In genomic region chr11:63849691-63850090, GRCh38 we compare ENCODE assay signal across 26 cellular contexts. TPM values are rescaled to one million over a fixed set of nuclear protein-coding genes. Genes with fewer than 3 reads are reported as not detected.
A peak's percentile ranks its signal among the peaks of the same experiment; 100 is the strongest.
DNase-seq lines count a peak whose midpoint lies in the region; ATAC-seq and TF ChIP-seq lines count a peak whose summit lies in the region.
"Had no signal": no experiment of that assay in that cellular context is flagged by ENCODE, and none has a peak within 500 bp of the region (broad histone marks: within the 10 kb centered on the region; RNA-seq: fewer than 3 reads in every experiment).

No MANE protein-coding gene starts in this region.

- H3K9me3 ChIP-seq in prostate gland: no peaks in the 10 kb centered on the region
- H3K9me3 ChIP-seq: HAP-1 had no signal

- no peak for ATAC-seq in HG03521 (IDR thresholded peaks at IDR 0.05; ENCODE audit: unreplicated experiment)
- ATAC-seq: K562, left lobe of liver, SK-N-SH treated with all-trans-retinoic acid at 6 μM for 48 hours had no signal

- no peaks in the 10 kb centered on the region for H3K9me3 Mint-ChIP-seq in activated T-cell treated with anti-CD3 and anti-CD28 coated beads, Interleukin-2, amount 50 U/mL, for 24 hours
- no peaks in the 10 kb centered on the region for H3K9me3 Mint-ChIP-seq in IgD-negative memory B cell

- DNase-seq in activated T-cell treated with anti-CD3 and anti-CD28 coated beads, Interleukin-2, amount 50 U/mL, for 24 hours: no peak
- DNase-seq in activated T-cell treated with anti-CD3 and anti-CD28 coated beads, Interleukin-2, amount 50 U/mL, for 48 hours: no peak
- no peak for DNase-seq in prostate gland (ENCODE audit: low spot score)
- no peak for DNase-seq in DMS153 treated with DMSO at 0.1 percent for 48 hours (lab: John Stamatoyannopoulos, UW; ENCODE audit: unreplicated experiment)
- DNase-seq in Kasumi-1 (lab: John Stamatoyannopoulos, UW): no peak
- DNase-seq: ACHN; activated CD4-positive, alpha-beta T cell treated with anti-CD3 and anti-CD28 coated beads for 1 hour; activated CD8-positive, alpha-beta memory T cell treated with anti-CD3 and anti-CD28 coated beads, Interleukin-2, amount 50 U/mL, for 48 hours; activated gamma-delta T cell treated with Interleukin-2 at 50 U/mL for 16 hours; anterior cingulate cortex; C1 segment of cervical spinal cord; central memory CD4-positive, alpha-beta T cell; DMS153; erythroblast; foreskin fibroblast; NCI-H146; NCI-H69; nephron progenitor cell; RPMI8226 had no signal

- peaks cover 76% of the 10 kb centered on the region for H3K4me1 Mint-ChIP-seq in activated T-cell treated with anti-CD3 and anti-CD28 coated beads, Interleukin-2, amount 50 U/mL, for 24 hours (ENCODE audit: low read depth)
- H3K4me1 Mint-ChIP-seq in IgD-negative memory B cell: peaks cover 24 to 45% (median 31%) of the 10 kb centered on the region in 3 donors

- H3K4me3 Mint-ChIP-seq in activated T-cell treated with anti-CD3 and anti-CD28 coated beads, Interleukin-2, amount 50 U/mL, for 24 hours: no peak overlapping the region
- H3K4me3 Mint-ChIP-seq in IgD-negative memory B cell: peak overlapping the region in 3 of 4 donors; percentile 37 to 47 (median 38)
- H3K4me3 Mint-ChIP-seq: nephron progenitor cell had no signal

- H3K4me3 ChIP-seq in prostate gland: no peak overlapping the region
- H3K4me3 ChIP-seq: HAP-1, K562 had no signal

- intact Hi-C loops in prostate gland (cut with DNase I): no loop called here

- H3K27me3 Mint-ChIP-seq in activated T-cell treated with anti-CD3 and anti-CD28 coated beads, Interleukin-2, amount 50 U/mL, for 24 hours: no peaks in the 10 kb centered on the region
- no peaks in the 10 kb centered on the region for H3K27me3 Mint-ChIP-seq in IgD-negative memory B cell

- no peaks in the 10 kb centered on the region for H3K36me3 ChIP-seq in prostate gland

- no peaks in the 10 kb centered on the region for H3K27me3 ChIP-seq in prostate gland (replicated peaks; ENCODE audit: insufficient read depth)

- H3K27ac Mint-ChIP-seq in activated T-cell treated with anti-CD3 and anti-CD28 coated beads, Interleukin-2, amount 50 U/mL, for 24 hours: peak overlapping the region; percentile 59
- peak overlapping the region in 1 of 3 donors; percentile 87 for H3K27ac Mint-ChIP-seq in IgD-negative memory B cell

- TF ChIP-seq POLR2A in prostate gland (IDR thresholded peaks at IDR 0.05): no peak

- H3K36me3 Mint-ChIP-seq in activated T-cell treated with anti-CD3 and anti-CD28 coated beads, Interleukin-2, amount 50 U/mL, for 24 hours (ENCODE audit: low read depth): peaks cover 72% of the 10 kb centered on the region
- peaks cover 3% of the 10 kb centered on the region for H3K36me3 Mint-ChIP-seq in IgD-negative memory B cell

- no peak for TF ChIP-seq CTCF in prostate gland (IDR thresholded peaks at IDR 0.05)

- H3K4me1 ChIP-seq in prostate gland (replicated peaks): peaks cover 31% of the 10 kb centered on the region
- H3K4me1 ChIP-seq: HAP-1 had no signal

- 63% methylated on average over 2 of the region's 2 CpGs for WGBS in prostate gland

- H3K27ac ChIP-seq in cingulate gyrus (ENCODE audit: low read depth, low read length) (peak overlapping the region; percentile 54), prostate gland (peak overlapping the region; percentile 27 to 93)

RNA-seq across cellular contexts. Expression of gene MARK2, which starts 10.8 kb away (rescaled TPM):
- polyA plus RNA-seq in IgD-negative memory B cell: 50.8 TPM
- total RNA-seq in prostate gland: 10 to 100 TPM; 65.4 to 67.2 TPM

RNA-seq across cellular contexts. Expression of gene SPINDOC, which starts 36.4 kb away (rescaled TPM):
- polyA plus RNA-seq in IgD-negative memory B cell: 0.94 TPM
- total RNA-seq in prostate gland: 10 to 100 TPM; 17.8 to 36.2 TPM
